9 cellular contexts compared by ENCODE assay signal in genomic region chr1:7042322-7043231, GRCh38.
DNase-seq lines count a peak whose midpoint lies in the region; ATAC-seq, FAIRE-seq and TF ChIP-seq lines count a peak whose summit lies in the region.
"Had no signal": no experiment of that assay in that cellular context is flagged by ENCODE, and none has a peak within 500 bp of the region (broad histone marks: within the 10 kb centered on the region; RNA-seq: fewer than 3 reads in every experiment).

No MANE protein-coding gene starts in this region.

- intact Hi-C loops in sigmoid colon (cut with DNase I) = loop anchor here (1.0 kb wide), 1 partner anchor 605 kb away; no protein-coding TSS in a partner anchor

- H3K36me3 Mint-ChIP-seq in activated naive CD4-positive, alpha-beta T cell treated with anti-CD3 and anti-CD28 coated beads, Interleukin-2, amount 10 ng/mL, durations not matched to agents 7 days and 5 days = no peaks in the 10 kb centered on the region

- peaks cover 0 to 37% (median 4%) of the 10 kb centered on the region in 3 donors for H3K27me3 ChIP-seq in sigmoid colon

- no peak overlapping the region for H3K4me3 ChIP-seq in foreskin fibroblast (ENCODE audit: low read depth in 1 of 2, low read length in 2 of 2)
- no peak overlapping the region for H3K4me3 ChIP-seq in sigmoid colon
- H3K4me3 ChIP-seq: SJCRH30 had no signal

- H3K4me1 Mint-ChIP-seq in activated naive CD4-positive, alpha-beta T cell treated with anti-CD3 and anti-CD28 coated beads, Interleukin-2, amount 10 ng/mL, durations not matched to agents 7 days and 5 days = no peaks in the 10 kb centered on the region

- DNase-seq in DMS 273 treated with DMSO at 0.1 percent for 48 hours (lab: John Stamatoyannopoulos, UW) = peak; percentile 17
- DNase-seq in HTR-8/SVneo (ENCODE audit: insufficient read length, low spot score) = peak; percentile 35
- DNase-seq in RPMI7951 (ENCODE audit: low read depth) = peak; percentile 33
- peak; percentile 7 to 50 for DNase-seq in foreskin fibroblast
- DNase-seq in sigmoid colon = no peak
- no peak for DNase-seq in ureter (ENCODE audit: low spot score)
- no peak for DNase-seq in activated naive CD4-positive, alpha-beta T cell treated with anti-CD3 and anti-CD28 coated beads, Interleukin-2, amount 10 ng/mL, durations not matched to agents 7 days and 5 days

- no peak overlapping the region for H3K27ac ChIP-seq in sigmoid colon
- H3K27ac ChIP-seq: SJCRH30 had no signal

- no peaks in the 10 kb centered on the region for H3K4me1 ChIP-seq in sigmoid colon
- H3K4me1 ChIP-seq: SJCRH30 had no signal

- H3K9me3 Mint-ChIP-seq in activated naive CD4-positive, alpha-beta T cell treated with anti-CD3 and anti-CD28 coated beads, Interleukin-2, amount 10 ng/mL, durations not matched to agents 7 days and 5 days = no peaks in the 10 kb centered on the region

- ATAC-seq in HG03039 (IDR thresholded peaks at IDR 0.05; ENCODE audit: unreplicated experiment) = no peak

- no peak overlapping the region for H3K27ac Mint-ChIP-seq in activated naive CD4-positive, alpha-beta T cell treated with anti-CD3 and anti-CD28 coated beads, Interleukin-2, amount 10 ng/mL, durations not matched to agents 7 days and 5 days

- no peak for FAIRE-seq in HTR-8/SVneo (lab: Jason Lieb, UNC)

- TF ChIP-seq CTCF in foreskin fibroblast (IDR thresholded peaks at IDR 0.05; ENCODE audit: low read depth, low read length) (peak; percentile 43), sigmoid colon (IDR thresholded peaks at IDR 0.05) (peak in 3 of 4 experiments; percentile 23 to 48 (median 45))

- H3K4me3 Mint-ChIP-seq in activated naive CD4-positive, alpha-beta T cell treated with anti-CD3 and anti-CD28 coated beads, Interleukin-2, amount 10 ng/mL, durations not matched to agents 7 days and 5 days = no peak overlapping the region

- H3K36me3 ChIP-seq in sigmoid colon = no peaks in the 10 kb centered on the region
- H3K36me3 ChIP-seq: SJCRH30 had no signal

- TF ChIP-seq EP300 in sigmoid colon (IDR thresholded peaks at IDR 0.05) = no peak

- H3K9me3 ChIP-seq in sigmoid colon = peaks cover 0 to 4% (median 0%) of the 10 kb centered on the region in 4 donors
- H3K9me3 ChIP-seq: SJCRH30 had no signal

- peaks cover 8% of the 10 kb centered on the region for H3K27me3 Mint-ChIP-seq in activated naive CD4-positive, alpha-beta T cell treated with anti-CD3 and anti-CD28 coated beads, Interleukin-2, amount 10 ng/mL, durations not matched to agents 7 days and 5 days

- TF ChIP-seq POLR2A in sigmoid colon (IDR thresholded peaks at IDR 0.05) = no peak

- CTCF ChIA-PET in activated naive CD4-positive, alpha-beta T cell treated with anti-CD3 and anti-CD28 coated beads, Interleukin-2, amount 10 ng/mL, durations not matched to agents 7 days and 5 days (lab: Charles Lee) = interaction anchor here (1.0 to 2.0 kb wide), 10 partner anchors 19 to 601 kb away, joined by 3 to 7 read pairs (median 4); no protein-coding TSS in a partner anchor

- 60 to 67% methylated on average over 18 of the region's 18 CpGs for WGBS in sigmoid colon, 2 donors

Comparison
In these comparisons a context has a peak if more than half of its experiments do, and no peak if none do; other contexts are left out.
1. DNase-seq: peak in DMS 273 treated with DMSO at 0.1 percent for 48 hours (single experiment), HTR-8/SVneo (single experiment), RPMI7951 (single experiment) and foreskin fibroblast (2 of 2); none in sigmoid colon (single experiment), ureter (single experiment) and activated naive CD4-positive, alpha-beta T cell treated with anti-CD3 and anti-CD28 coated beads, Interleukin-2, amount 10 ng/mL, durations not matched to agents 7 days and 5 days (single experiment).